ENCODE assay signal across 1 cellular context in the genomic region with DNA sequence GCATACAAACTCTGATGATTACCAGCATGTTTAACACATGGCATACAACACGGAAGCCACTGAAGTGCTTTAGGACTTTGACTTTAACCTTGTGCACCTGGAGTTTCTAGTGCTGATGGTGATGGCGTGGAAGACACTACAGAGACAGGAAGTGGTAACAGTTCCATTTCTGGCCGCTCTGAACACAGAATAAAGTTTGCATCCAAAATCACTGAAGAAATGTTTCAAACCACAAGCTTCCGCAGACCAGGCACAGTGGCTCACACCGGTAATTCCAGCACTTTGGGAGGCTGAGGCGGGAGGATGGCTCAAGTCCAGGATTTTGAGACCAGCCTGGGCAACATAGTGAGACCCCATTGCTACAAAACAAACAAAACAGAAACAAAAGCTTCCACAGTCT.
A peak's percentile ranks its signal among the peaks of the same experiment; 100 is the strongest.
TF ChIP-seq lines count a peak whose summit lies in the region.

No MANE protein-coding gene starts in this region.

TF ChIP-seq in HepG2, 621 proteins besides CTCF, POLR2A, EP300 and RAD21:
- peak; percentile 71; the same call in 1 of the 2 replicates for TF ChIP-seq ZNF121 (CRISPR knock-in tag; IDR thresholded peaks at IDR 0.05)
- no peak for TF ChIP-seq TMF1 (CRISPR knock-in tag; IDR thresholded peaks at IDR 0.05; ENCODE audit: low read depth)
- no peak for TF ChIP-seq MXI1 (IDR thresholded peaks at IDR 0.05; ENCODE audit: borderline replicate concordance, low read depth, low read length)
- TF ChIP-seq, protein P1, sequence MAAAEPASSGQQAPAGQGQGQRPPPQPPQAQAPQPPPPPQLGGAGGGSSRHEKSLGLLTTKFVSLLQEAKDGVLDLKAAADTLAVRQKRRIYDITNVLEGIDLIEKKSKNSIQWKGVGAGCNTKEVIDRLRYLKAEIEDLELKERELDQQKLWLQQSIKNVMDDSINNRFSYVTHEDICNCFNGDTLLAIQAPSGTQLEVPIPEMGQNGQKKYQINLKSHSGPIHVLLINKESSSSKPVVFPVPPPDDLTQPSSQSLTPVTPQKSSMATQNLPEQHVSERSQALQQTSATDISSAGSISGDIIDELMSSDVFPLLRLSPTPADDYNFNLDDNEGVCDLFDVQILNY (CRISPR knock-in tag; conservative IDR thresholded peaks at IDR 0.05), result no peak
- TF ChIP-seq ZNF343 (CRISPR knock-in tag; IDR thresholded peaks at IDR 0.05), result no peak
- TF ChIP-seq SMAD3 (CRISPR knock-in tag; IDR thresholded peaks at IDR 0.05), result no peak
- 0 out of 2 replicates have a peak, but pooled peaks have one; percentile 3 for TF ChIP-seq ZNF770 (CRISPR knock-in tag; IDR thresholded peaks at IDR 0.05)
- TF ChIP-seq, protein P2, sequence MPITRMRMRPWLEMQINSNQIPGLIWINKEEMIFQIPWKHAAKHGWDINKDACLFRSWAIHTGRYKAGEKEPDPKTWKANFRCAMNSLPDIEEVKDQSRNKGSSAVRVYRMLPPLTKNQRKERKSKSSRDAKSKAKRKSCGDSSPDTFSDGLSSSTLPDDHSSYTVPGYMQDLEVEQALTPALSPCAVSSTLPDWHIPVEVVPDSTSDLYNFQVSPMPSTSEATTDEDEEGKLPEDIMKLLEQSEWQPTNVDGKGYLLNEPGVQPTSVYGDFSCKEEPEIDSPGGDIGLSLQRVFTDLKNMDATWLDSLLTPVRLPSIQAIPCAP (CRISPR knock-in tag; IDR thresholded peaks at IDR 0.05; ENCODE audit: low read depth), result no peak
- TF ChIP-seq MXD1 (CRISPR knock-in tag; IDR thresholded peaks at IDR 0.05), result no peak
- no peak for TF ChIP-seq ZEB1 (IDR thresholded peaks at IDR 0.05; ENCODE audit: insufficient replicate concordance, low read depth)
- no peak for TF ChIP-seq TCF7 (IDR thresholded peaks at IDR 0.05; ENCODE audit: low read depth)
- TF ChIP-seq, protein P3, sequence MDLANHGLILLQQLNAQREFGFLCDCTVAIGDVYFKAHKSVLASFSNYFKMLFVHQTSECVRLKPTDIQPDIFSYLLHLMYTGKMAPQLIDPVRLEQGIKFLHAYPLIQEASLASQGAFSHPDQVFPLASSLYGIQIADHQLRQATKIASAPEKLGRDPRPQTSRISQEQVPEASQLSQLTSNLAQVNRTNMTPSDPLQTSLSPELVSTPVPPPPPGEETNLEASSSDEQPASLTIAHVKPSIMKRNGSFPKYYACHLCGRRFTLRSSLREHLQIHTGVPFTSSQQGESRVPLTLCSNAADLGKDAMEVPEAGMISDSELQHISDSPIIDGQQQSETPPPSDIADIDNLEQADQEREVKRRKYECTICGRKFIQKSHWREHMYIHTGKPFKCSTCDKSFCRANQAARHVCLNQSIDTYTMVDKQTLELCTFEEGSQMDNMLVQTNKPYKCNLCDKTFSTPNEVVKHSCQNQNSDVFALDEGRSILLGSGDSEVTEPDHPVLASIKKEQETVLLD (CRISPR knock-in tag; IDR thresholded peaks at IDR 0.05; ENCODE audit: low read depth), result no peak
- TF ChIP-seq HOXA3 (CRISPR knock-in tag; IDR thresholded peaks at IDR 0.05), result no peak
